Comparison of ENCODE assay signal across 8 cellular contexts in the genomic region with DNA sequence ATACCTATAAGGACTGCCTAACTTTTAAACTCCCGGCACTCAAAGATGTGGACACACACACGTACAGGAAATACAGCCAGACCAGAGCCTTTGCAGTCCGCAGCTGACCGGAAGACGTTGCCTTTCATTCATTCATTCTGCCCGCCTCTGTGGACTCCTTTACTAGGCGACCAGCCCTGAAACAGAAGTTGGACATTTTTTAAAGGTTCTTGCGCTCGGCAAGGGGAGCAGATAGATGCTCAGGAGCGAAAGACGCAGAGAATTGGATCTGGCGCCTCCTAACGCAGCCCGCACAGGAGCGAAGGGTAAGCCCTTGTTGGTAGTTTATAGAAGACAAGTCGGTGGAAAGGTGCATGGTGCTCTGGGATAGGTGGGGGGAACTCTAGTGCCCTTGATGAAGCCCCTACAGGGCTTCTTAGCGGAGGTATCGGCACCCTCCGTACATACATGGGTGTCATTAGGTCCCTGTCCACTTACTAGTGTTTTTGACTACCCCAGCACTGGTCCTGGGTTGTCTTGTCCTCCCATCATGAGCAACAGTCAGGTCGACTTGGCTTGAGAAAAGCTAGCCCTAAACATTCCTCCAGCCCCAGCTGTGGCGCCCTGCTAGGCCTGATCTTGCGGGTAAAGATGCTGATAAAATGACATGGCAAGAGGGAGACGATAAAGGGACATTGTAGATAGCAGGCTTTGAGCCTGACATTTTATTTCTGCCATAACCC. TPM values are rescaled to one million over a fixed set of nuclear protein-coding genes. Genes with fewer than 3 reads are reported as not detected.
DNase-seq lines count a peak whose midpoint lies in the region; ATAC-seq and TF ChIP-seq lines count a peak whose summit lies in the region.

Gene KDM2B, minus strand, starts transcription at position 65 of the 722 bp plus-strand sequence. CDS start 112 bp downstream, outside the sequence.

- TF ChIP-seq CTCF in neural progenitor cell (IDR thresholded peaks at IDR 0.05): no peak

- H3K4me2 ChIP-seq in neural progenitor cell: peak within 1 kb of the TSS; percentile 99

- H3K27ac ChIP-seq in neural progenitor cell: peak within 1 kb of the TSS; percentile 97

- H3K9me3 Mint-ChIP-seq in activated naive CD4-positive, alpha-beta T cell treated with anti-CD3 and anti-CD28 coated beads, Interleukin-2, amount 50 U/mL, for 24 hours: no peaks in the 10 kb centered on the region
- H3K9me3 Mint-ChIP-seq in neural progenitor cell: no peaks in the 10 kb centered on the region

- no peak within 1 kb of the TSS for H2AFZ ChIP-seq in neural progenitor cell (replicated peaks)

- no peaks in the 10 kb centered on the region for H3K36me3 ChIP-seq in neural progenitor cell

- no peaks in the 10 kb centered on the region for H3K36me3 Mint-ChIP-seq in activated naive CD4-positive, alpha-beta T cell treated with anti-CD3 and anti-CD28 coated beads, Interleukin-2, amount 50 U/mL, for 24 hours
- no peaks in the 10 kb centered on the region for H3K36me3 Mint-ChIP-seq in neural progenitor cell

- peak within 1 kb of the TSS; percentile 82 for H3K9ac ChIP-seq in neural progenitor cell

- no peaks in the 10 kb centered on the region for H3K9me3 ChIP-seq in neural progenitor cell (ENCODE audit: low read depth)

- peak within 1 kb of the TSS; percentile 97 for H3K27ac Mint-ChIP-seq in activated naive CD4-positive, alpha-beta T cell treated with anti-CD3 and anti-CD28 coated beads, Interleukin-2, amount 50 U/mL, for 24 hours
- peak within 1 kb of the TSS; percentile 99 for H3K27ac Mint-ChIP-seq in neural progenitor cell

- H3F3A ChIP-seq in neural progenitor cell (ENCODE audit: low read depth): peaks cover 77% of the 10 kb centered on the region

- peak within 1 kb of the TSS; percentile 97 for H3K4me3 Mint-ChIP-seq in activated naive CD4-positive, alpha-beta T cell treated with anti-CD3 and anti-CD28 coated beads, Interleukin-2, amount 50 U/mL, for 24 hours
- peak within 1 kb of the TSS; percentile 97 for H3K4me3 Mint-ChIP-seq in neural progenitor cell

- H3K4me1 ChIP-seq in neural progenitor cell: peaks cover 40% of the 10 kb centered on the region

- ATAC-seq in HG03439 (IDR thresholded peaks at IDR 0.05; ENCODE audit: unreplicated experiment) (no peak), GM21423 (IDR thresholded peaks at IDR 0.05; ENCODE audit: unreplicated experiment) (no peak)

- DNase-seq in ELF-1 (ENCODE audit: low read depth, low spot score) (peak; percentile 79), NCI-H2227 treated with DMSO at 0.1 percent for 48 hours (lab: John Stamatoyannopoulos, UW) (peak; percentile 37), globus pallidus (ENCODE audit: low spot score) (peak; percentile 76), neural progenitor cell (ENCODE audit: low spot score) (peak; percentile 62), germinal center (ENCODE audit: low spot score) (no peak)

- H3K4me3 ChIP-seq in neural progenitor cell: peak within 1 kb of the TSS; percentile 94

- peaks cover 42% of the 10 kb centered on the region for H3K4me1 Mint-ChIP-seq in activated naive CD4-positive, alpha-beta T cell treated with anti-CD3 and anti-CD28 coated beads, Interleukin-2, amount 50 U/mL, for 24 hours
- peaks cover 45% of the 10 kb centered on the region for H3K4me1 Mint-ChIP-seq in neural progenitor cell

- H4K20me1 ChIP-seq in neural progenitor cell (ENCODE audit: low read depth): peaks cover 5% of the 10 kb centered on the region

- H3K27me3 ChIP-seq in neural progenitor cell: no peaks in the 10 kb centered on the region

- peaks cover 94% of the 10 kb centered on the region for H3K79me2 ChIP-seq in neural progenitor cell (ENCODE audit: low read depth)

- no peaks in the 10 kb centered on the region for H3K27me3 Mint-ChIP-seq in activated naive CD4-positive, alpha-beta T cell treated with anti-CD3 and anti-CD28 coated beads, Interleukin-2, amount 50 U/mL, for 24 hours
- H3K27me3 Mint-ChIP-seq in neural progenitor cell (ENCODE audit: insufficient read depth, low read depth): peaks cover 4% of the 10 kb centered on the region

RNA-seq across cellular contexts. Expression of gene KDM2B, which starts in this region (rescaled TPM):
- 85.3 and 158 TPM in 2 replicates for total RNA-seq in neural progenitor cell (ENCODE audit: low replicate concordance)
